20 cellular contexts compared by ENCODE assay signal in genomic region chr13:30021611-30022010, GRCh38.
"Had no signal": no experiment of that assay in that cellular context is flagged by ENCODE, and none has a peak within 500 bp of the region (broad histone marks: within the 10 kb centered on the region; RNA-seq: fewer than 3 reads in every experiment).

No MANE protein-coding gene starts in this region.

- H3K27me3 Mint-ChIP-seq: dendritic cell treated with granulocyte-macrophage colony-stimulating factor and Interleukin-4, amounts not matched to agents 40 ng/mL and 50 ng/mL, for 4 days had no signal

- H3K36me3 Mint-ChIP-seq: naive B cell; stimulated activated naive B cell treated with anti-CD40 and anti-IgM and Interleukin-4, amounts not matched to agents 10 μg/mL and 1 μg/mL and 100 μg/mL, for 72 hours had no signal

- H3K27ac Mint-ChIP-seq: activated naive CD4-positive, alpha-beta T cell treated with anti-CD3 and anti-CD28 coated beads for 36 hours; activated naive CD8-positive, alpha-beta T cell treated with anti-CD3 and anti-CD28 coated beads, Interleukin-2, amount 50 U/mL, for 24 hours; activated T-helper 2 cell treated with anti-CD3 and anti-CD28 coated beads, Interferon-gamma antibody, Interleukin-2, Interleukin-4, amounts not matched to agents 10 μg/mL and 5 μg/mL and 100 μg/mL, durations not matched to agents 14 hours and 24 hours and 36 hours; dendritic cell treated with granulocyte-macrophage colony-stimulating factor and Interleukin-4, amounts not matched to agents 40 ng/mL and 50 ng/mL, for 4 days; stimulated activated naive B cell treated with anti-CD40 and anti-IgM and Interleukin-4, amounts not matched to agents 10 μg/mL and 1 μg/mL and 100 μg/mL, for 72 hours had no signal

- H3K27ac ChIP-seq: epithelial cell of prostate, left lung, neutrophil, tibial nerve had no signal

- FAIRE-seq: keratinocyte had no signal

- H3K4me1 Mint-ChIP-seq: activated naive CD8-positive, alpha-beta T cell treated with anti-CD3 and anti-CD28 coated beads, Interleukin-2, amount 50 U/mL, for 24 hours; naive B cell had no signal

- H3K36me3 ChIP-seq: left lung, neutrophil, tibial nerve had no signal

- H3K27me3 ChIP-seq: left lung, neutrophil, tibial nerve had no signal

- DNase-seq: activated CD4-positive, alpha-beta T cell treated with anti-CD3 and anti-CD28 coated beads, Interleukin-2, amount 50 U/mL, for 4 hours; activated CD4-positive, CD25-positive, alpha-beta regulatory T cell treated with anti-CD3 and anti-CD28 coated beads, Interleukin-2, amount 50 U/mL, for 72 hours; activated naive CD4-positive, alpha-beta T cell treated with anti-CD3 and anti-CD28 coated beads for 36 hours; activated naive CD8-positive, alpha-beta T cell treated with anti-CD3 and anti-CD28 coated beads, Interleukin-2, amount 50 U/mL, for 24 hours; activated T-cell treated with anti-CD3 and anti-CD28 coated beads for 4 hours; aorta; effector memory CD4-positive, alpha-beta T cell; left lung; mammary epithelial cell; naive B cell; stimulated activated CD4-positive, alpha-beta T cell treated with anti-CD3 and anti-CD28 coated beads, Interleukin-15, amount 100 ng/mL, for 24 hours; stimulated activated CD4-positive, alpha-beta T cell treated with anti-CD3 and anti-CD28 coated beads, Interleukin-4, amount 100 ng/mL, for 1 hour; stimulated activated naive B cell treated with anti-CD40 and anti-IgM and Interleukin-4, amounts not matched to agents 10 μg/mL and 1 μg/mL and 100 μg/mL, for 72 hours; T1000 had no signal

- ATAC-seq: activated naive CD8-positive, alpha-beta T cell treated with anti-CD3 and anti-CD28 coated beads, Interleukin-2, amount 50 U/mL, for 24 hours; left lung; stimulated activated naive B cell treated with anti-CD40 and anti-IgM and Interleukin-4, amounts not matched to agents 10 μg/mL and 1 μg/mL and 100 μg/mL, for 72 hours had no signal

- H3K4me3 ChIP-seq: left lung, tibial nerve had no signal

- H3K9me3 Mint-ChIP-seq: activated naive CD4-positive, alpha-beta T cell treated with anti-CD3 and anti-CD28 coated beads for 36 hours; activated naive CD8-positive, alpha-beta T cell treated with anti-CD3 and anti-CD28 coated beads, Interleukin-2, amount 50 U/mL, for 24 hours; activated T-helper 2 cell treated with anti-CD3 and anti-CD28 coated beads, Interferon-gamma antibody, Interleukin-2, Interleukin-4, amounts not matched to agents 10 μg/mL and 5 μg/mL and 100 μg/mL, durations not matched to agents 14 hours and 24 hours and 36 hours; dendritic cell treated with granulocyte-macrophage colony-stimulating factor and Interleukin-4, amounts not matched to agents 40 ng/mL and 50 ng/mL, for 4 days; naive B cell; stimulated activated naive B cell treated with anti-CD40 and anti-IgM and Interleukin-4, amounts not matched to agents 10 μg/mL and 1 μg/mL and 100 μg/mL, for 72 hours had no signal

- H3K4me1 ChIP-seq: left lung had no signal

- H3K4me3 Mint-ChIP-seq: activated naive CD4-positive, alpha-beta T cell treated with anti-CD3 and anti-CD28 coated beads for 36 hours; activated naive CD8-positive, alpha-beta T cell treated with anti-CD3 and anti-CD28 coated beads, Interleukin-2, amount 50 U/mL, for 24 hours; dendritic cell treated with granulocyte-macrophage colony-stimulating factor and Interleukin-4, amounts not matched to agents 40 ng/mL and 50 ng/mL, for 4 days; naive B cell; stimulated activated naive B cell treated with anti-CD40 and anti-IgM and Interleukin-4, amounts not matched to agents 10 μg/mL and 1 μg/mL and 100 μg/mL, for 72 hours had no signal

- H3K9me3 ChIP-seq: left lung, neutrophil, tibial nerve had no signal
